ENCODE assay signal across 1 cellular context in the genomic region with DNA sequence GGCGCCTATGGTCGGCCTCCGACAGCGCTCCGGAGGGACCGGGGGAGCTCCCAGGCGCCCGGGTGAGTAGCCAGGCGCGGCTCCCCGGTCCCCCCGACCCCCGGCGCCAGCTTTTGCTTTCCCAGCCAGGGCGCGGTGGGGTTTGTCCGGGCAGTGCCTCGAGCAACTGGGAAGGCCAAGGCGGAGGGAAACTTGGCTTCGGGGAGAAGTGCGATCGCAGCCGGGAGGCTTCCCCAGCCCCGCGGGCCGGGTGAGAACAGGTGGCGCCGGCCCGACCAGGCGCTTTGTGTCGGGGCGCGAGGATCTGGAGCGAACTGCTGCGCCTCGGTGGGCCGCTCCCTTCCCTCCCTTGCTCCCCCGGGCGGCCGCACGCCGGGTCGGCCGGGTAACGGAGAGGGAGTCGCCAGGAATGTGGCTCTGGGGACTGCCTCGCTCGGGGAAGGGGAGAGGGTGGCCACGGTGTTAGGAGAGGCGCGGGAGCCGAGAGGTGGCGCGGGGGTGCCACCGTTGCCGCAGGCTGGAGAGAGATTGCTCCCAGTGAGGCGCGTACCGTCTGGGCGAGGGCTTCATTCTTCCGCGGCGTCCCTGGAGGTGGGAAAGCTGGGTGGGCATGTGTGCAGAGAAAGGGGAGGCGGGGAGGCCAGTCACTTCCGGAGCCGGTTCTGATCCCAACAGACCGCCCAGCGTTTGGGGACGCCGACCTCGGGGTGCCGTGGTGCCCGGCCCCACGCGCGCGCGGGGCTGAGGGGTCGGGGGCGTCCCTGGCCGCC.
TF ChIP-seq lines count a peak whose summit lies in the region.

No MANE protein-coding gene starts in this region.

TF ChIP-seq in HepG2, 621 proteins besides CTCF, POLR2A, EP300 and RAD21 (continued from another document and continues in another):
- TF ChIP-seq, protein P1, sequence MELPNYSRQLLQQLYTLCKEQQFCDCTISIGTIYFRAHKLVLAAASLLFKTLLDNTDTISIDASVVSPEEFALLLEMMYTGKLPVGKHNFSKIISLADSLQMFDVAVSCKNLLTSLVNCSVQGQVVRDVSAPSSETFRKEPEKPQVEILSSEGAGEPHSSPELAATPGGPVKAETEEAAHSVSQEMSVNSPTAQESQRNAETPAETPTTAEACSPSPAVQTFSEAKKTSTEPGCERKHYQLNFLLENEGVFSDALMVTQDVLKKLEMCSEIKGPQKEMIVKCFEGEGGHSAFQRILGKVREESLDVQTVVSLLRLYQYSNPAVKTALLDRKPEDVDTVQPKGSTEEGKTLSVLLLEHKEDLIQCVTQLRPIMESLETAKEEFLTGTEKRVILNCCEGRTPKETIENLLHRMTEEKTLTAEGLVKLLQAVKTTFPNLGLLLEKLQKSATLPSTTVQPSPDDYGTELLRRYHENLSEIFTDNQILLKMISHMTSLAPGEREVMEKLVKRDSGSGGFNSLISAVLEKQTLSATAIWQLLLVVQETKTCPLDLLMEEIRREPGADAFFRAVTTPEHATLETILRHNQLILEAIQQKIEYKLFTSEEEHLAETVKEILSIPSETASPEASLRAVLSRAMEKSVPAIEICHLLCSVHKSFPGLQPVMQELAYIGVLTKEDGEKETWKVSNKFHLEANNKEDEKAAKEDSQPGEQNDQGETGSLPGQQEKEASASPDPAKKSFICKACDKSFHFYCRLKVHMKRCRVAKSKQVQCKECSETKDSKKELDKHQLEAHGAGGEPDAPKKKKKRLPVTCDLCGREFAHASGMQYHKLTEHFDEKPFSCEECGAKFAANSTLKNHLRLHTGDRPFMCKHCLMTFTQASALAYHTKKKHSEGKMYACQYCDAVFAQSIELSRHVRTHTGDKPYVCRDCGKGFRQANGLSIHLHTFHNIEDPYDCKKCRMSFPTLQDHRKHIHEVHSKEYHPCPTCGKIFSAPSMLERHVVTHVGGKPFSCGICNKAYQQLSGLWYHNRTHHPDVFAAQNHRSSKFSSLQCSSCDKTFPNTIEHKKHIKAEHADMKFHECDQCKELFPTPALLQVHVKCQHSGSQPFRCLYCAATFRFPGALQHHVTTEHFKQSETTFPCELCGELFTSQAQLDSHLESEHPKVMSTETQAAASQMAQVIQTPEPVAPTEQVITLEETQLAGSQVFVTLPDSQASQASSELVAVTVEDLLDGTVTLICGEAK (IDR thresholded peaks at IDR 0.05), result no peak
- TF ChIP-seq, protein P1 (CRISPR knock-in tag; IDR thresholded peaks at IDR 0.05), result peak; percentile 50
- TF ChIP-seq ZBTB8A (CRISPR knock-in tag; IDR thresholded peaks at IDR 0.05; ENCODE audit: borderline replicate concordance, low read depth), result no peak
- peak; percentile 81 for TF ChIP-seq HIVEP1 (CRISPR knock-in tag; IDR thresholded peaks at IDR 0.05)
- TF ChIP-seq HDAC2 (CRISPR knock-in tag; IDR thresholded peaks at IDR 0.05), result peak; percentile 45
- TF ChIP-seq, protein P2, sequence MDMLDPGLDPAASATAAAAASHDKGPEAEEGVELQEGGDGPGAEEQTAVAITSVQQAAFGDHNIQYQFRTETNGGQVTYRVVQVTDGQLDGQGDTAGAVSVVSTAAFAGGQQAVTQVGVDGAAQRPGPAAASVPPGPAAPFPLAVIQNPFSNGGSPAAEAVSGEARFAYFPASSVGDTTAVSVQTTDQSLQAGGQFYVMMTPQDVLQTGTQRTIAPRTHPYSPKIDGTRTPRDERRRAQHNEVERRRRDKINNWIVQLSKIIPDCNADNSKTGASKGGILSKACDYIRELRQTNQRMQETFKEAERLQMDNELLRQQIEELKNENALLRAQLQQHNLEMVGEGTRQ (IDR thresholded peaks at IDR 0.05; ENCODE audit: low read depth, low read length), result no peak
- TF ChIP-seq, protein P2 (CRISPR knock-in tag; IDR thresholded peaks at IDR 0.05; ENCODE audit: borderline replicate concordance), result no peak
- TF ChIP-seq, protein P3, sequence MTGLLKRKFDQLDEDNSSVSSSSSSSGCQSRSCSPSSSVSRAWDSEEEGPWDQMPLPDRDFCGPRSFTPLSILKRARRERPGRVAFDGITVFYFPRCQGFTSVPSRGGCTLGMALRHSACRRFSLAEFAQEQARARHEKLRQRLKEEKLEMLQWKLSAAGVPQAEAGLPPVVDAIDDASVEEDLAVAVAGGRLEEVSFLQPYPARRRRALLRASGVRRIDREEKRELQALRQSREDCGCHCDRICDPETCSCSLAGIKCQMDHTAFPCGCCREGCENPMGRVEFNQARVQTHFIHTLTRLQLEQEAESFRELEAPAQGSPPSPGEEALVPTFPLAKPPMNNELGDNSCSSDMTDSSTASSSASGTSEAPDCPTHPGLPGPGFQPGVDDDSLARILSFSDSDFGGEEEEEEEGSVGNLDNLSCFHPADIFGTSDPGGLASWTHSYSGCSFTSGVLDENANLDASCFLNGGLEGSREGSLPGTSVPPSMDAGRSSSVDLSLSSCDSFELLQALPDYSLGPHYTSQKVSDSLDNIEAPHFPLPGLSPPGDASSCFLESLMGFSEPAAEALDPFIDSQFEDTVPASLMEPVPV (CRISPR knock-in tag; IDR thresholded peaks at IDR 0.05), result peak; percentile 42; the same call in 1 of the 2 replicates
- TF ChIP-seq ZNF761 (CRISPR knock-in tag; conservative IDR thresholded peaks at IDR 0.05), result 0 out of 2 replicates have a peak, but pooled peaks have one; percentile 10
- TF ChIP-seq ZNF891 (CRISPR knock-in tag; IDR thresholded peaks at IDR 0.05), result peak; percentile 58; the same call in 1 of the 2 replicates
- TF ChIP-seq, protein P4, sequence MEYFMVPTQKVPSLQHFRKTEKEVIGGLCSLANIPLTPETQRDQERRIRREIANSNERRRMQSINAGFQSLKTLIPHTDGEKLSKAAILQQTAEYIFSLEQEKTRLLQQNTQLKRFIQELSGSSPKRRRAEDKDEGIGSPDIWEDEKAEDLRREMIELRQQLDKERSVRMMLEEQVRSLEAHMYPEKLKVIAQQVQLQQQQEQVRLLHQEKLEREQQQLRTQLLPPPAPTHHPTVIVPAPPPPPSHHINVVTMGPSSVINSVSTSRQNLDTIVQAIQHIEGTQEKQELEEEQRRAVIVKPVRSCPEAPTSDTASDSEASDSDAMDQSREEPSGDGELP (IDR thresholded peaks at IDR 0.05; ENCODE audit: borderline replicate concordance, low read depth), result no peak
- peak; percentile 54 for TF ChIP-seq PHF20 (CRISPR knock-in tag; IDR thresholded peaks at IDR 0.05)
- no peak; the same call in 1 of the 2 replicates for TF ChIP-seq ZNF143 (CRISPR knock-in tag; IDR thresholded peaks at IDR 0.05)
- no peak for TF ChIP-seq SPEN (CRISPR knock-in tag; IDR thresholded peaks at IDR 0.05; ENCODE audit: low read depth)
- no peak for TF ChIP-seq MATR3 (CRISPR knock-in tag; IDR thresholded peaks at IDR 0.05)
- TF ChIP-seq KAT7 (CRISPR knock-in tag; IDR thresholded peaks at IDR 0.05; ENCODE audit: borderline replicate concordance), result peak; percentile 86
- peak; percentile 46; the same call in 1 of the 2 replicates for TF ChIP-seq ZIK1 (CRISPR knock-in tag; IDR thresholded peaks at IDR 0.05; ENCODE audit: borderline replicate concordance, low read depth)
- no peak for TF ChIP-seq ZNF451 (CRISPR knock-in tag; IDR thresholded peaks at IDR 0.05)
- TF ChIP-seq SRSF1 (optimal IDR thresholded peaks at IDR 0.05; ENCODE audit: low read depth, low read length), result peak; percentile 31
- TF ChIP-seq ZNF549 (CRISPR knock-in tag; IDR thresholded peaks at IDR 0.05), result no peak
- TF ChIP-seq, protein P5, sequence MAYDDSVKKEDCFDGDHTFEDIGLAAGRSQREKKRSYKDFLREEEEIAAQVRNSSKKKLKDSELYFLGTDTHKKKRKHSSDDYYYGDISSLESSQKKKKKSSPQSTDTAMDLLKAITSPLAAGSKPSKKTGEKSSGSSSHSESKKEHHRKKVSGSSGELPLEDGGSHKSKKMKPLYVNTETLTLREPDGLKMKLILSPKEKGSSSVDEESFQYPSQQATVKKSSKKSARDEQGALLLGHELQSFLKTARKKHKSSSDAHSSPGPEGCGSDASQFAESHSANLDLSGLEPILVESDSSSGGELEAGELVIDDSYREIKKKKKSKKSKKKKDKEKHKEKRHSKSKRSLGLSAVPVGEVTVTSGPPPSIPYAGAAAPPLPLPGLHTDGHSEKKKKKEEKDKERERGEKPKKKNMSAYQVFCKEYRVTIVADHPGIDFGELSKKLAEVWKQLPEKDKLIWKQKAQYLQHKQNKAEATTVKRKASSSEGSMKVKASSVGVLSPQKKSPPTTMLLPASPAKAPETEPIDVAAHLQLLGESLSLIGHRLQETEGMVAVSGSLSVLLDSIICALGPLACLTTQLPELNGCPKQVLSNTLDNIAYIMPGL (CRISPR knock-in tag; IDR thresholded peaks at IDR 0.05; ENCODE audit: borderline replicate concordance in 1 of 2, low read depth in 1 of 2), result peak; percentile 65 to 91
- peak; percentile 75; the same call in 1 of the 2 replicates for TF ChIP-seq ZNF20 (CRISPR knock-in tag; IDR thresholded peaks at IDR 0.05)
- TF ChIP-seq SAP130 (CRISPR knock-in tag; IDR thresholded peaks at IDR 0.05; ENCODE audit: low read depth), result peak; percentile 30
- TF ChIP-seq, protein P6, sequence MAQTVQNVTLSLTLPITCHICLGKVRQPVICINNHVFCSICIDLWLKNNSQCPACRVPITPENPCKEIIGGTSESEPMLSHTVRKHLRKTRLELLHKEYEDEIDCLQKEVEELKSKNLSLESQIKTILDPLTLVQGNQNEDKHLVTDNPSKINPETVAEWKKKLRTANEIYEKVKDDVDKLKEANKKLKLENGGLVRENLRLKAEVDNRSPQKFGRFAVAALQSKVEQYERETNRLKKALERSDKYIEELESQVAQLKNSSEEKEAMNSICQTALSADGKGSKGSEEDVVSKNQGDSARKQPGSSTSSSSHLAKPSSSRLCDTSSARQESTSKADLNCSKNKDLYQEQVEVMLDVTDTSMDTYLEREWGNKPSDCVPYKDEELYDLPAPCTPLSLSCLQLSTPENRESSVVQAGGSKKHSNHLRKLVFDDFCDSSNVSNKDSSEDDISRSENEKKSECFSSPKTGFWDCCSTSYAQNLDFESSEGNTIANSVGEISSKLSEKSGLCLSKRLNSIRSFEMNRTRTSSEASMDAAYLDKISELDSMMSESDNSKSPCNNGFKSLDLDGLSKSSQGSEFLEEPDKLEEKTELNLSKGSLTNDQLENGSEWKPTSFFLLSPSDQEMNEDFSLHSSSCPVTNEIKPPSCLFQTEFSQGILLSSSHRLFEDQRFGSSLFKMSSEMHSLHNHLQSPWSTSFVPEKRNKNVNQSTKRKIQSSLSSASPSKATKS (CRISPR knock-in tag; IDR thresholded peaks at IDR 0.05), result no peak
- TF ChIP-seq SNRNP70 (IDR thresholded peaks at IDR 0.05; ENCODE audit: low read depth, low read length), result no peak
- TF ChIP-seq EZH2 (conservative IDR thresholded peaks at IDR 0.05; ENCODE audit: low read depth, low read length), result no peak
- TF ChIP-seq CBX5 (CRISPR knock-in tag; IDR thresholded peaks at IDR 0.05; ENCODE audit: borderline replicate concordance), result no peak; the same call in 1 of the 2 replicates
- TF ChIP-seq SRY (CRISPR knock-in tag; IDR thresholded peaks at IDR 0.05), result 0 out of 2 replicates have a peak, but pooled peaks have one; percentile 21
- no peak for TF ChIP-seq FOSL1 (CRISPR knock-in tag; IDR thresholded peaks at IDR 0.05; ENCODE audit: borderline replicate concordance)
- TF ChIP-seq, protein P7, sequence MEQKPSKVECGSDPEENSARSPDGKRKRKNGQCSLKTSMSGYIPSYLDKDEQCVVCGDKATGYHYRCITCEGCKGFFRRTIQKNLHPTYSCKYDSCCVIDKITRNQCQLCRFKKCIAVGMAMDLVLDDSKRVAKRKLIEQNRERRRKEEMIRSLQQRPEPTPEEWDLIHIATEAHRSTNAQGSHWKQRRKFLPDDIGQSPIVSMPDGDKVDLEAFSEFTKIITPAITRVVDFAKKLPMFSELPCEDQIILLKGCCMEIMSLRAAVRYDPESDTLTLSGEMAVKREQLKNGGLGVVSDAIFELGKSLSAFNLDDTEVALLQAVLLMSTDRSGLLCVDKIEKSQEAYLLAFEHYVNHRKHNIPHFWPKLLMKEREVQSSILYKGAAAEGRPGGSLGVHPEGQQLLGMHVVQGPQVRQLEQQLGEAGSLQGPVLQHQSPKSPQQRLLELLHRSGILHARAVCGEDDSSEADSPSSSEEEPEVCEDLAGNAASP (CRISPR knock-in tag; IDR thresholded peaks at IDR 0.05; ENCODE audit: borderline replicate concordance), result peak; percentile 34; the same call in 1 of the 2 replicates
- no peak for TF ChIP-seq TOE1 (CRISPR knock-in tag; IDR thresholded peaks at IDR 0.05)
- TF ChIP-seq KLF16 (CRISPR knock-in tag; IDR thresholded peaks at IDR 0.05), result peak in 1 of 2 experiments; percentile 62; a peak in 1 of 4 replicates
- peak; percentile 32 for TF ChIP-seq ZNF777 (CRISPR knock-in tag; IDR thresholded peaks at IDR 0.05)
- no peak for TF ChIP-seq ERF (CRISPR knock-in tag; IDR thresholded peaks at IDR 0.05)
- TF ChIP-seq ZNF350 (CRISPR knock-in tag; IDR thresholded peaks at IDR 0.05; ENCODE audit: borderline replicate concordance, low read depth), result no peak; the same call in 1 of the 2 replicates
- peak; percentile 35; the same call in 1 of the 2 replicates for TF ChIP-seq HNRNPL (IDR thresholded peaks at IDR 0.05; ENCODE audit: low read depth, low read length)
- no peak; the same call in 1 of the 2 replicates for TF ChIP-seq FOXO1 (CRISPR knock-in tag; IDR thresholded peaks at IDR 0.05)
- TF ChIP-seq EEA1 (CRISPR knock-in tag; IDR thresholded peaks at IDR 0.05; ENCODE audit: borderline replicate concordance), result no peak
- TF ChIP-seq PHF8 (CRISPR knock-in tag; IDR thresholded peaks at IDR 0.05), result peak; percentile 71
- TF ChIP-seq NR1H2 (CRISPR knock-in tag; IDR thresholded peaks at IDR 0.05; ENCODE audit: borderline replicate concordance, low read depth), result peak; percentile 75; the same call in 1 of the 2 replicates
